ENCODE assay signal across 10 cellular contexts in the genomic region with DNA sequence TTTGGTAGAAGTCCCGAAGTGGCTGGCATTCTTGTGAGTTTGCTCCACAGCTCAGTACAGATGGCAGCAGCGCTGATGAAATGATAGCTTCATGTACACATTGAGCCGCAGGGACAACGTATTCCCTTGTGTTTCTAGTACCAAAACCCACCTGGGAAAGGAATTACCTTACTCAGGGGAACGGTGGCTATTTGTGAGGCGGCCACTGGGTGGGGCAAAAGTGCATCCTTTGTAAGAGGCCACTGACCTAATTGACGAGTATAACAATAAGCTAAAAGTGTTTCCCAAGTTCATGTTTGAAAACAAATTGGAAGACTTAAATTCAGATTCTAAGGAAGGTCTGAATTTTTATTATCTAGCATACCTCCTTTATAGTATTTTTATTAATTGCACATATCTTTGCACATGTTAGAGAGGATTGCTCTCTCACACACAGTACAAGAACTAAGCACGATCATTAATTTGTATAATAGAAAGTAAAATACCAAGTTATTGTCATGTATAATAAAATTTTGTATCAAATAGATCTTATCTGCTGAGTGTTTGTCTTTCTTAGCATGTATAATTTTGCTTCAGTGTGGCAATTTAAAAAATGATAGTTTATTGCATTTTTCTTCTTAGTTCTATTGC. TPM values are rescaled to one million over a fixed set of nuclear protein-coding genes. Genes with fewer than 3 reads are reported as not detected.
DNase-seq lines count a peak whose midpoint lies in the region; ATAC-seq and TF ChIP-seq lines count a peak whose summit lies in the region.
"Had no signal": no experiment of that assay in that cellular context is flagged by ENCODE, and none has a peak within 500 bp of the region (broad histone marks: within the 10 kb centered on the region; RNA-seq: fewer than 3 reads in every experiment).

No MANE protein-coding gene starts in this region.

- peak; percentile 90 for TF ChIP-seq CTCF in 22Rv1 (IDR thresholded peaks at IDR 0.05)
- no peak for TF ChIP-seq CTCF in lower leg skin (IDR thresholded peaks at IDR 0.05)

- CTCF ChIA-PET in T-cell (lab: Charles Lee), result no interaction called here

- no peaks in the 10 kb centered on the region for H3K4me1 Mint-ChIP-seq in T-cell

- POLR2A ChIA-PET in T-cell (lab: Charles Lee), result no interaction called here

- no peak for ATAC-seq in HG03442 (IDR thresholded peaks at IDR 0.05; ENCODE audit: unreplicated experiment)
- no peak for ATAC-seq in HG03457 (IDR thresholded peaks at IDR 0.05; ENCODE audit: unreplicated experiment)
- ATAC-seq in T-cell (replicated peaks in 1 of 4), result no peak

- no peaks in the 10 kb centered on the region for H3K36me3 Mint-ChIP-seq in T-cell

- TF ChIP-seq POLR2A in erythroblast (IDR thresholded peaks at IDR 0.05; ENCODE audit: low read length) (no peak), lower leg skin (IDR thresholded peaks at IDR 0.05) (no peak)

- H3K27me3 Mint-ChIP-seq in T-cell, result no peaks in the 10 kb centered on the region

- intact Hi-C loops in lower leg skin (cut with DNase I; ENCODE audit: low total_unique reads), result no loop called here

- H3K4me3 ChIP-seq in lower leg skin (ENCODE audit: low read depth, poor library complexity, severe bottlenecking), result no peak overlapping the region
- H3K4me3 ChIP-seq: SK-N-MC had no signal

- no peak overlapping the region for H3K4me3 Mint-ChIP-seq in T-cell

- DNase-seq in H4 (ENCODE audit: low spot score) (peak; percentile 61), NCI-H748 (lab: John Stamatoyannopoulos, UW; ENCODE audit: unreplicated experiment) (peak; percentile 90), erythroblast (lab: John Stamatoyannopoulos, UW) (peak; percentile 3 to 14), lower leg skin (ENCODE audit: low spot score in 2 of 2) (no peak), T-cell (no peak)

- H3K27ac ChIP-seq in 22Rv1, result no peak overlapping the region
- H3K27ac ChIP-seq: SK-N-MC had no signal

- peaks cover 10 to 15% (median 12%) of the 10 kb centered on the region in 3 donors for H3K9me3 Mint-ChIP-seq in T-cell

- no peak overlapping the region for H3K27ac Mint-ChIP-seq in T-cell

- WGBS in lower leg skin, 2 donors, result 20% methylated on average over 8 of the region's 8 CpGs

RNA-seq across cellular contexts. Expression of gene CDH7, which starts 25.3 kb away (rescaled TPM):
- total RNA-seq in H4 (2014; rRNA removed; shearing (Covaris generic)), result 5.7 and 11.8 TPM in 2 replicates
- total RNA-seq in lower leg skin (under 1 TPM in 2 of 4 donors, not detected in 2; 0.13 to 0.15 TPM), T-cell (not detected)
- total RNA-seq: Daoy had no signal

Comparison
In these comparisons a context has a peak if more than half of its experiments do, and no peak if none do; other contexts are left out.
1. DNase-seq: peak in H4 (single experiment), NCI-H748 (single experiment) and erythroblast (2 of 2); none in lower leg skin (0 of 2) and T-cell (0 of 34).